ENCODE assay signal across 9 cellular contexts in the genomic region with DNA sequence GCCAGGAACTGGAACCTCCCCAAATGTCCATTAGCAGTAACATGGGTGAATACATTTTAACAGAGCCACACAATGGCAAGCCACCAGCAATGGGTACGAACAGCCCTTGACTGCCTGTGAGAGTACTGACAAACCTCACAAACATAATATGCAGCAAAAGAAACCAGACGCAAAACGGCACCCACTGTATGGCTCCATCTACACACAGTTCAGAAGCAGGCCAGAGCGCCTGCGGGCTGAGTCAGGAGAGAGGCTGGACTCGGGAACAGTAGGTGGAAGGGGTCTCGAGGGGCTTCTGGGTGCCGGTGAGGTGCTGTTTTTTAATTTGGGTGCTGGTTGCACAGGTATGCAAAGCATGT.
A peak's percentile ranks its signal among the peaks of the same experiment; 100 is the strongest.
DNase-seq lines count a peak whose midpoint lies in the region; ATAC-seq and TF ChIP-seq lines count a peak whose summit lies in the region.
"Had no signal": no experiment of that assay in that cellular context is flagged by ENCODE, and none has a peak within 500 bp of the region (broad histone marks: within the 10 kb centered on the region; RNA-seq: fewer than 3 reads in every experiment).

No MANE protein-coding gene starts in this region.

- H3K36me3 ChIP-seq in heart left ventricle (no peaks in the 10 kb centered on the region), gastrocnemius medialis (no peaks in the 10 kb centered on the region), H7 (replicated peaks; ENCODE audit: control insufficient read depth, insufficient read depth, low read length) (no peaks in the 10 kb centered on the region)

- H3K4me1 Mint-ChIP-seq in T-helper 2 cell treated with Interferon-gamma antibody and Interleukin-4, amounts not matched to agents 5 μg/mL and 100 μg/mL, for 36 hours (ENCODE audit: low read depth): peaks cover 26% of the 10 kb centered on the region

- H3K36me3 Mint-ChIP-seq in T-helper 2 cell treated with Interferon-gamma antibody and Interleukin-4, amounts not matched to agents 5 μg/mL and 100 μg/mL, for 36 hours (ENCODE audit: low read depth): no peaks in the 10 kb centered on the region
- H3K36me3 Mint-ChIP-seq: stimulated activated memory B cell treated with anti-CD40 and anti-IgM and Interleukin-4, amounts not matched to agents 10 μg/mL and 1 μg/mL and 100 μg/mL, for 72 hours had no signal

- TF ChIP-seq CTCF in GM20000 (IDR thresholded peaks at IDR 0.05; ENCODE audit: extremely low read depth, missing control alignments): no peak
- no peak for TF ChIP-seq CTCF in heart left ventricle (IDR thresholded peaks at IDR 0.05)
- TF ChIP-seq CTCF in gastrocnemius medialis (IDR thresholded peaks at IDR 0.05 in 4 of 5, conservative IDR thresholded peaks at IDR 0.05 in 1 of 5): no peak

- in situ Hi-C loops in gastrocnemius medialis (cut with MboI; ENCODE audit: low sequenced_read_pairs in 4 of 4): no loop called here

- ATAC-seq in heart left ventricle: peak in 1 of 4 donors; percentile 6
- peak in 1 of 2 donors; percentile 13 for ATAC-seq in gastrocnemius medialis
- no peak for ATAC-seq in esophagus mucosa

- WGBS in heart left ventricle, 4 donors: 47 to 57% (median 49%) methylated on average over 8 of the region's 8 CpGs

- peak overlapping the region; percentile 71 for H3K4me3 Mint-ChIP-seq in T-helper 2 cell treated with Interferon-gamma antibody and Interleukin-4, amounts not matched to agents 5 μg/mL and 100 μg/mL, for 36 hours

- peak; percentile 9 for DNase-seq in GM20000 (ENCODE audit: low spot score)
- DNase-seq in T-helper 2 cell treated with Interferon-gamma antibody and Interleukin-4, amounts not matched to agents 5 μg/mL and 100 μg/mL, for 36 hours (ENCODE audit: low spot score): no peak
- no peak for DNase-seq in heart left ventricle
- peak in 1 of 2 donors; percentile 23 for DNase-seq in gastrocnemius medialis
- DNase-seq in 8988T: no peak
- DNase-seq in stimulated activated CD4-positive, alpha-beta T cell treated with anti-CD3 and anti-CD28 coated beads, Interleukin-4, amount 100 ng/mL, for 4 hours: no peak
- no peak for DNase-seq in H7

- TF ChIP-seq POLR2A in heart left ventricle (IDR thresholded peaks at IDR 0.05): no peak
- TF ChIP-seq POLR2A in gastrocnemius medialis (IDR thresholded peaks at IDR 0.05): no peak

- peaks cover 4 to 42% (median 25%) of the 10 kb centered on the region in 12 donors for H3K4me1 ChIP-seq in heart left ventricle
- H3K4me1 ChIP-seq in gastrocnemius medialis: peaks cover 25 to 54% of the 10 kb centered on the region in 2 donors

- H3K9me3 ChIP-seq in heart left ventricle (no peaks in the 10 kb centered on the region), gastrocnemius medialis (no peaks in the 10 kb centered on the region)

- peak overlapping the region in 9 of 12 donors; percentile 58 to 72 (median 69) for H3K4me3 ChIP-seq in heart left ventricle
- peak overlapping the region; percentile 57 to 74 (median 59) for H3K4me3 ChIP-seq in gastrocnemius medialis
- H3K4me3 ChIP-seq in H7 (ENCODE audit: insufficient read depth, low read depth, low read length): no peak overlapping the region

- no peaks in the 10 kb centered on the region for H3K9me3 Mint-ChIP-seq in T-helper 2 cell treated with Interferon-gamma antibody and Interleukin-4, amounts not matched to agents 5 μg/mL and 100 μg/mL, for 36 hours
- H3K9me3 Mint-ChIP-seq: stimulated activated memory B cell treated with anti-CD40 and anti-IgM and Interleukin-4, amounts not matched to agents 10 μg/mL and 1 μg/mL and 100 μg/mL, for 72 hours had no signal

- peak overlapping the region; percentile 86 to 100 (median 96) for H3K27ac ChIP-seq in heart left ventricle
- H3K27ac ChIP-seq in gastrocnemius medialis: peak overlapping the region; percentile 98 to 100 (median 100)

- intact Hi-C loops in heart left ventricle (cut with DNase I) (loop anchor here in 1 of 10 donors (5.0 kb wide), 1 partner anchor 76 kb away; a partner anchor contains a TSS), gastrocnemius medialis (cut with DNase I; ENCODE audit: low total_unique reads) (loop anchor here (10.0 kb wide), 1 partner anchor 519 kb away; a partner anchor contains a TSS)

- no peaks in the 10 kb centered on the region for H3K27me3 ChIP-seq in heart left ventricle
- no peaks in the 10 kb centered on the region for H3K27me3 ChIP-seq in gastrocnemius medialis
- no peaks in the 10 kb centered on the region for H3K27me3 ChIP-seq in H7 (ENCODE audit: control insufficient read depth, insufficient read depth, low read length)

- peaks cover 4% of the 10 kb centered on the region for H3K27me3 Mint-ChIP-seq in T-helper 2 cell treated with Interferon-gamma antibody and Interleukin-4, amounts not matched to agents 5 μg/mL and 100 μg/mL, for 36 hours (ENCODE audit: low read depth)

- H3K27ac Mint-ChIP-seq in T-helper 2 cell treated with Interferon-gamma antibody and Interleukin-4, amounts not matched to agents 5 μg/mL and 100 μg/mL, for 36 hours: peak overlapping the region; percentile 77
